In the genomic region with DNA sequence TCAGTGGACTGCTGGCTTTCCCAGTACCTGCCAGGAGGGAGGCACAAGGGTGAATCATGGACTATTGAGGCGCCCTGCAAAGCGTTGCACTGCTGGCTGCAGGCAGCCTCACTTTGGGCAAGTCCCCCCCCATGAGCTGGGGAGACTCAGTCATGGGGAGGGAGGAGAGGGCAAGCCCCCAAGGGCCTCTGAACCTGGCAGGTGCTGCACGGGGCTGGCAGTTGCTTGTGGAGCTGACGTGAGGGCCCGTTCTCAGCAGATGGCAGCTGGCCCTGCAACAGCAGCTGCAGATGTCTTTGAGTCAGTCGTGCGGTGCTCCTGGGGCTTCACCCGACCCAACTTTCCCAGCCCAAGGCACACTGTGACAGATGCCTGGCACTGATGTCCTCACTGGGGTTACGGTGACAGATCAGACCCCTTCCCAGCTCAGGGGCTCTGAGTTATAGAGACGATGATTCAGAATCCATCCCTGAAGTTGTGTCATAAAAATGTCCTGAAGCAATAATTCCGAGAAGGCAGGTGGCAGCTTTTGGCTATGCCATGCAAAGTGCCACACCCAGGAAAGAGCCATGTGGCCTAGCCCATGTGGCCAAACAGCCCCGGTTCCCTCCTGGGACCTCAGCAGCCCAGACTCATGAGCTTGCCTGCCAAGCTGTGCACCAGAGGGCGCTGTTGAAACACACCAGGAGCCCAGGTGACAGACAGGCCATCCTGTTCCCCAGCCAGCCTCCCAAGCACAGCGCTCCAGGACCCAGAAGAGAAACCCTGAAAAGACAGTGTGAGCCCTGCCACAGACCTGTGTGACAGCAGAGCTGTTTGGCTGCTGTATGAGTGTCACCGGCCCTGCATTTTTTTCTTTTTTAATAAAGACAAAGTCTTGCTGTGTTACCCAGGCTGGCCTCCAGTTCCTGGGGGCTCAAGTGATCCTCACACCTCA, we compare ENCODE assay signal across 2 cellular contexts.
TF ChIP-seq lines count a peak whose summit lies in the region.

No MANE protein-coding gene starts in this region.

TF ChIP-seq in A549, 52 proteins besides CTCF, POLR2A, EP300 and RAD21 (continued from another document):
- TF ChIP-seq, protein P1, sequence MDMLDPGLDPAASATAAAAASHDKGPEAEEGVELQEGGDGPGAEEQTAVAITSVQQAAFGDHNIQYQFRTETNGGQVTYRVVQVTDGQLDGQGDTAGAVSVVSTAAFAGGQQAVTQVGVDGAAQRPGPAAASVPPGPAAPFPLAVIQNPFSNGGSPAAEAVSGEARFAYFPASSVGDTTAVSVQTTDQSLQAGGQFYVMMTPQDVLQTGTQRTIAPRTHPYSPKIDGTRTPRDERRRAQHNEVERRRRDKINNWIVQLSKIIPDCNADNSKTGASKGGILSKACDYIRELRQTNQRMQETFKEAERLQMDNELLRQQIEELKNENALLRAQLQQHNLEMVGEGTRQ (IDR thresholded peaks at IDR 0.05), result peak; percentile 63
- TF ChIP-seq, protein P2, sequence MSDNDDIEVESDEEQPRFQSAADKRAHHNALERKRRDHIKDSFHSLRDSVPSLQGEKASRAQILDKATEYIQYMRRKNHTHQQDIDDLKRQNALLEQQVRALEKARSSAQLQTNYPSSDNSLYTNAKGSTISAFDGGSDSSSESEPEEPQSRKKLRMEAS (IDR thresholded peaks at IDR 0.05), result peak; percentile 74
- TF ChIP-seq ZFP36 (IDR thresholded peaks at IDR 0.05; ENCODE audit: borderline replicate concordance, partially characterized antibody) (no peak), SMC3 (IDR thresholded peaks at IDR 0.05) (peak; percentile 64)
- TF ChIP-seq, protein P3, sequence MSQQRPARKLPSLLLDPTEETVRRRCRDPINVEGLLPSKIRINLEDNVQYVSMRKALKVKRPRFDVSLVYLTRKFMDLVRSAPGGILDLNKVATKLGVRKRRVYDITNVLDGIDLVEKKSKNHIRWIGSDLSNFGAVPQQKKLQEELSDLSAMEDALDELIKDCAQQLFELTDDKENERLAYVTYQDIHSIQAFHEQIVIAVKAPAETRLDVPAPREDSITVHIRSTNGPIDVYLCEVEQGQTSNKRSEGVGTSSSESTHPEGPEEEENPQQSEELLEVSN (IDR thresholded peaks at IDR 0.05; ENCODE audit: borderline replicate concordance, low read depth), result no peak

TF ChIP-seq in liver, 16 proteins besides CTCF, POLR2A, EP300 and RAD21 (continued from another document):
- TF ChIP-seq, protein P4, sequence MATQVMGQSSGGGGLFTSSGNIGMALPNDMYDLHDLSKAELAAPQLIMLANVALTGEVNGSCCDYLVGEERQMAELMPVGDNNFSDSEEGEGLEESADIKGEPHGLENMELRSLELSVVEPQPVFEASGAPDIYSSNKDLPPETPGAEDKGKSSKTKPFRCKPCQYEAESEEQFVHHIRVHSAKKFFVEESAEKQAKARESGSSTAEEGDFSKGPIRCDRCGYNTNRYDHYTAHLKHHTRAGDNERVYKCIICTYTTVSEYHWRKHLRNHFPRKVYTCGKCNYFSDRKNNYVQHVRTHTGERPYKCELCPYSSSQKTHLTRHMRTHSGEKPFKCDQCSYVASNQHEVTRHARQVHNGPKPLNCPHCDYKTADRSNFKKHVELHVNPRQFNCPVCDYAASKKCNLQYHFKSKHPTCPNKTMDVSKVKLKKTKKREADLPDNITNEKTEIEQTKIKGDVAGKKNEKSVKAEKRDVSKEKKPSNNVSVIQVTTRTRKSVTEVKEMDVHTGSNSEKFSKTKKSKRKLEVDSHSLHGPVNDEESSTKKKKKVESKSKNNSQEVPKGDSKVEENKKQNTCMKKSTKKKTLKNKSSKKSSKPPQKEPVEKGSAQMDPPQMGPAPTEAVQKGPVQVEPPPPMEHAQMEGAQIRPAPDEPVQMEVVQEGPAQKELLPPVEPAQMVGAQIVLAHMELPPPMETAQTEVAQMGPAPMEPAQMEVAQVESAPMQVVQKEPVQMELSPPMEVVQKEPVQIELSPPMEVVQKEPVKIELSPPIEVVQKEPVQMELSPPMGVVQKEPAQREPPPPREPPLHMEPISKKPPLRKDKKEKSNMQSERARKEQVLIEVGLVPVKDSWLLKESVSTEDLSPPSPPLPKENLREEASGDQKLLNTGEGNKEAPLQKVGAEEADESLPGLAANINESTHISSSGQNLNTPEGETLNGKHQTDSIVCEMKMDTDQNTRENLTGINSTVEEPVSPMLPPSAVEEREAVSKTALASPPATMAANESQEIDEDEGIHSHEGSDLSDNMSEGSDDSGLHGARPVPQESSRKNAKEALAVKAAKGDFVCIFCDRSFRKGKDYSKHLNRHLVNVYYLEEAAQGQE (IDR thresholded peaks at IDR 0.05), result no peak
- TF ChIP-seq TAF1 (conservative IDR thresholded peaks at IDR 0.05), result no peak
- no peak for TF ChIP-seq YY1 (IDR thresholded peaks at IDR 0.05)
- TF ChIP-seq, protein P5, sequence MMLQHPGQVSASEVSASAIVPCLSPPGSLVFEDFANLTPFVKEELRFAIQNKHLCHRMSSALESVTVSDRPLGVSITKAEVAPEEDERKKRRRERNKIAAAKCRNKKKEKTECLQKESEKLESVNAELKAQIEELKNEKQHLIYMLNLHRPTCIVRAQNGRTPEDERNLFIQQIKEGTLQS (IDR thresholded peaks at IDR 0.05), result no peak
- peak in 1 of 2 donors; percentile 47 for TF ChIP-seq RXRA (IDR thresholded peaks at IDR 0.05)
- TF ChIP-seq EGR1 (IDR thresholded peaks at IDR 0.05; ENCODE audit: low read depth in 2 of 2), result no peak
- TF ChIP-seq FOXA1 (IDR thresholded peaks at IDR 0.05), result no peak
- TF ChIP-seq, protein P6, sequence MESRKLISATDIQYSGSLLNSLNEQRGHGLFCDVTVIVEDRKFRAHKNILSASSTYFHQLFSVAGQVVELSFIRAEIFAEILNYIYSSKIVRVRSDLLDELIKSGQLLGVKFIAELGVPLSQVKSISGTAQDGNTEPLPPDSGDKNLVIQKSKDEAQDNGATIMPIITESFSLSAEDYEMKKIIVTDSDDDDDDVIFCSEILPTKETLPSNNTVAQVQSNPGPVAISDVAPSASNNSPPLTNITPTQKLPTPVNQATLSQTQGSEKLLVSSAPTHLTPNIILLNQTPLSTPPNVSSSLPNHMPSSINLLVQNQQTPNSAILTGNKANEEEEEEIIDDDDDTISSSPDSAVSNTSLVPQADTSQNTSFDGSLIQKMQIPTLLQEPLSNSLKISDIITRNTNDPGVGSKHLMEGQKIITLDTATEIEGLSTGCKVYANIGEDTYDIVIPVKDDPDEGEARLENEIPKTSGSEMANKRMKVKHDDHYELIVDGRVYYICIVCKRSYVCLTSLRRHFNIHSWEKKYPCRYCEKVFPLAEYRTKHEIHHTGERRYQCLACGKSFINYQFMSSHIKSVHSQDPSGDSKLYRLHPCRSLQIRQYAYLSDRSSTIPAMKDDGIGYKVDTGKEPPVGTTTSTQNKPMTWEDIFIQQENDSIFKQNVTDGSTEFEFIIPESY (IDR thresholded peaks at IDR 0.05), result no peak
- TF ChIP-seq FOXA2 (IDR thresholded peaks at IDR 0.05), result no peak
- peak; percentile 4 to 30 for TF ChIP-seq HNF4A (conservative IDR thresholded peaks at IDR 0.05)
- TF ChIP-seq SP1 (IDR thresholded peaks at IDR 0.05), result peak; percentile 15
- no peak for TF ChIP-seq GABPA (IDR thresholded peaks at IDR 0.05 in 1 of 2, conservative IDR thresholded peaks at IDR 0.05 in 1 of 2)
- TF ChIP-seq JUND (IDR thresholded peaks at IDR 0.05), result no peak
